Comparison of ENCODE assay signal across 7 cellular contexts in the genomic region with DNA sequence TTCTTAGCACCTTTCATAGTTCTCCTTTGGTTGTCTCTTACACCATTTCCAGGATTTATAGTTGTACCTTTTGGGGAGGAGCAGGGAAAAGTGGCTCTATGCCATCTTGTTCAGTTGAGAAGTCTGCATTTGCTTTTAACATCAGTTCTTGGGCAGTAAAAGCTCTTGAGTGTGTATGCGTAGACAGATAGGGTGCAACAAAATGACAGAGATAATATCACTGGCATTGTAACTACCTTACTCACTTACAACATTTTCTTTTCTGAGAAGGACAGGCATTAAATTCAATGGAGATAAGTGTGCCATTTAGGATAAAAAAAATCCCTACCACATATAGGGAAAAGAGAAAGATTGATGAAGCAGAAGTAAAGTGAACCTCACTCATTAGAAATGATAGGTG. TPM values are rescaled to one million over a fixed set of nuclear protein-coding genes. Genes with fewer than 3 reads are reported as not detected.
"Had no signal": no experiment of that assay in that cellular context is flagged by ENCODE, and none has a peak within 500 bp of the region (broad histone marks: within the 10 kb centered on the region; RNA-seq: fewer than 3 reads in every experiment).

No MANE protein-coding gene starts in this region.

- ATAC-seq: HepG2, K562 had no signal

- H3K27ac Mint-ChIP-seq: IgD-negative memory B cell had no signal

- H3K36me3 Mint-ChIP-seq: IgD-negative memory B cell had no signal

- H3K27ac ChIP-seq: HL-60 had no signal

- DNase-seq: IMR-90, KBM-7 had no signal

- H3K4me1 Mint-ChIP-seq: IgD-negative memory B cell had no signal

- H3K4me3 ChIP-seq: K562 had no signal

- H3K4me3 Mint-ChIP-seq: IgD-negative memory B cell had no signal

RNA-seq across cellular contexts. Expression of gene ADGRG4, which starts 38.9 kb away (rescaled TPM):
- total RNA-seq: HepG2, HT-29, IMR-90, K562 had no signal
- polyA plus RNA-seq: HepG2, IgD-negative memory B cell, K562 had no signal
